In the genomic region with DNA sequence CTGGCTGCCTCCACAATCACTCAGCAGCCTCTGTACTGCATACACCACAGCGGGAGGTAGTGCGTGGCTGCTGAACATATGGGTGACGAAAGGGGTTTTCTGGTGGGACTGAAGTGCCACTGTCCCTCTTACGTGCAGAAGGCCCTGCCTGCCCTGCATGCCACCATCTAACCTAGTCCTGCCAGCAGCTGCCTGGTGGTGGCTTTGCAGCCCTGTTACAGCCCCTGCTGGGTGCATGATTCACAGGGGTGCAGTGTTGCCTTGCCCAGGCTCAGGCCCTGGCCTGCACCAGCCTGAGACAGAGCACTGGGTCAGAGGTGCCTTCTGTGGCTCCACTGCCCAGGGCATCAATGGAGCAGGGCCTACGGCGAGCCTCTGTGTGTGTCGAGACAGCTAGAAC, we compare ENCODE assay signal across 17 cellular contexts. TPM values are rescaled to one million over a fixed set of nuclear protein-coding genes. Genes with fewer than 3 reads are reported as not detected.
DNase-seq lines count a peak whose midpoint lies in the region; ATAC-seq and TF ChIP-seq lines count a peak whose summit lies in the region.
"Had no signal": no experiment of that assay in that cellular context is flagged by ENCODE, and none has a peak within 500 bp of the region (broad histone marks: within the 10 kb centered on the region; RNA-seq: fewer than 3 reads in every experiment).

No MANE protein-coding gene starts in this region.

- H2AFZ ChIP-seq in Loucy (ENCODE audit: low read length): no peak overlapping the region

- H4K20me1 ChIP-seq in Loucy (ENCODE audit: insufficient read depth, low read length, poor library complexity, severe bottlenecking): no peaks in the 10 kb centered on the region

- no peak for TF ChIP-seq POLR2A in Peyer's patch (IDR thresholded peaks at IDR 0.05)

- peaks cover 53% of the 10 kb centered on the region for H3K4me1 Mint-ChIP-seq in activated naive CD8-positive, alpha-beta T cell treated with anti-CD3 and anti-CD28 coated beads, Interleukin-2, amount 50 U/mL, for 24 hours
- peaks cover 76% of the 10 kb centered on the region for H3K4me1 Mint-ChIP-seq in nephron progenitor cell

- H3K27me3 Mint-ChIP-seq in activated naive CD8-positive, alpha-beta T cell treated with anti-CD3 and anti-CD28 coated beads, Interleukin-2, amount 50 U/mL, for 24 hours: no peaks in the 10 kb centered on the region
- no peaks in the 10 kb centered on the region for H3K27me3 Mint-ChIP-seq in nephron progenitor cell (ENCODE audit: low read depth, poor library complexity)
- H3K27me3 Mint-ChIP-seq: central memory CD8-positive, alpha-beta T cell; naive thymus-derived CD4-positive, alpha-beta T cell had no signal

- TF ChIP-seq CTCF in GM12865 (IDR thresholded peaks at IDR 0.05; ENCODE audit: insufficient read depth, low read depth, low read length, missing control alignments): no peak
- TF ChIP-seq CTCF in Loucy (conservative IDR thresholded peaks at IDR 0.05; ENCODE audit: low read length): no peak
- no peak for TF ChIP-seq CTCF in nephron progenitor cell (IDR thresholded peaks at IDR 0.05)
- no peak for TF ChIP-seq CTCF in Peyer's patch (IDR thresholded peaks at IDR 0.05)

- H3K4me2 ChIP-seq in Loucy (ENCODE audit: low read depth, low read length, poor library complexity, severe bottlenecking): peak overlapping the region; percentile 11

- H3K9me3 ChIP-seq in Loucy (ENCODE audit: insufficient read depth, low read depth, low read length): no peaks in the 10 kb centered on the region
- H3K9me3 ChIP-seq in Peyer's patch: no peaks in the 10 kb centered on the region
- H3K9me3 ChIP-seq: uterus had no signal

- peak; percentile 29 for ATAC-seq in activated naive CD8-positive, alpha-beta T cell treated with anti-CD3 and anti-CD28 coated beads, Interleukin-2, amount 50 U/mL, for 24 hours
- no peak for ATAC-seq in HG03097 (IDR thresholded peaks at IDR 0.05; ENCODE audit: low FRiP score, unreplicated experiment)
- ATAC-seq: naive thymus-derived CD4-positive, alpha-beta T cell had no signal

- H3K36me3 ChIP-seq in Loucy (ENCODE audit: insufficient read depth, low read length) (no peaks in the 10 kb centered on the region), Peyer's patch (no peaks in the 10 kb centered on the region)
- H3K36me3 ChIP-seq: uterus had no signal

- H3K27me3 ChIP-seq in Loucy (ENCODE audit: insufficient read depth, low read length, poor library complexity, severe bottlenecking) (no peaks in the 10 kb centered on the region), Peyer's patch (no peaks in the 10 kb centered on the region)
- H3K27me3 ChIP-seq: uterus had no signal

- H3K9me3 Mint-ChIP-seq in activated naive CD8-positive, alpha-beta T cell treated with anti-CD3 and anti-CD28 coated beads, Interleukin-2, amount 50 U/mL, for 24 hours: no peaks in the 10 kb centered on the region
- H3K9me3 Mint-ChIP-seq in nephron progenitor cell: peaks cover 14% of the 10 kb centered on the region
- H3K9me3 Mint-ChIP-seq: activated naive CD4-positive, alpha-beta T cell treated with anti-CD3 and anti-CD28 coated beads, Interleukin-2, amount 50 U/mL, for 72 hours; central memory CD8-positive, alpha-beta T cell; naive thymus-derived CD4-positive, alpha-beta T cell had no signal

- no peak overlapping the region for H3K4me3 Mint-ChIP-seq in activated naive CD8-positive, alpha-beta T cell treated with anti-CD3 and anti-CD28 coated beads, Interleukin-2, amount 50 U/mL, for 24 hours
- no peak overlapping the region for H3K4me3 Mint-ChIP-seq in nephron progenitor cell
- H3K4me3 Mint-ChIP-seq: central memory CD8-positive, alpha-beta T cell; naive thymus-derived CD4-positive, alpha-beta T cell had no signal

- peak overlapping the region; percentile 48 for H3K9ac ChIP-seq in Loucy (ENCODE audit: low read depth, low read length, poor library complexity, severe bottlenecking)

- H3K27ac ChIP-seq in Peyer's patch: peak overlapping the region in 2 of 4 donors; percentile 59 to 85
- H3K27ac ChIP-seq: uterus had no signal

- peaks cover 7% of the 10 kb centered on the region; the same call in 1 of the 2 replicates for H3F3A ChIP-seq in Loucy (ENCODE audit: low read depth)

- no peaks in the 10 kb centered on the region for H3K79me2 ChIP-seq in Loucy (ENCODE audit: insufficient read depth, low read length)

- peak overlapping the region; percentile 15 for H3K27ac Mint-ChIP-seq in activated naive CD8-positive, alpha-beta T cell treated with anti-CD3 and anti-CD28 coated beads, Interleukin-2, amount 50 U/mL, for 24 hours
- H3K27ac Mint-ChIP-seq in nephron progenitor cell: peak overlapping the region; percentile 49
- H3K27ac Mint-ChIP-seq: naive thymus-derived CD4-positive, alpha-beta T cell had no signal

- H3K36me3 Mint-ChIP-seq in activated naive CD8-positive, alpha-beta T cell treated with anti-CD3 and anti-CD28 coated beads, Interleukin-2, amount 50 U/mL, for 24 hours (ENCODE audit: low read depth): no peaks in the 10 kb centered on the region
- peaks cover 7% of the 10 kb centered on the region for H3K36me3 Mint-ChIP-seq in nephron progenitor cell (ENCODE audit: low read depth)
- H3K36me3 Mint-ChIP-seq: activated naive CD4-positive, alpha-beta T cell treated with anti-CD3 and anti-CD28 coated beads, Interleukin-2, amount 50 U/mL, for 72 hours; naive thymus-derived CD4-positive, alpha-beta T cell had no signal

- H3K9me2 ChIP-seq in Loucy (replicated peaks; ENCODE audit: low read depth, low read length): no peaks in the 10 kb centered on the region

- H3K4me3 ChIP-seq in GM12865 (ENCODE audit: low read depth, low read length): peak overlapping the region; percentile 1; the same call in 1 of the 2 replicates
- H3K4me3 ChIP-seq in Loucy (ENCODE audit: low read length, poor library complexity, severe bottlenecking): no peak overlapping the region
- no peak overlapping the region for H3K4me3 ChIP-seq in Peyer's patch
- H3K4me3 ChIP-seq: uterus had no signal

- peaks cover 66% of the 10 kb centered on the region for H3K4me1 ChIP-seq in Loucy (ENCODE audit: insufficient read depth, low read length, poor library complexity, severe bottlenecking)
- peaks cover 0 to 64% (median 38%) of the 10 kb centered on the region in 4 donors for H3K4me1 ChIP-seq in Peyer's patch

- DNase-seq in GM12865 (ENCODE audit: low read depth): peak; percentile 44
- DNase-seq in activated naive CD8-positive, alpha-beta T cell treated with anti-CD3 and anti-CD28 coated beads, Interleukin-2, amount 50 U/mL, for 24 hours: no peak
- DNase-seq in nephron progenitor cell: no peak
- no peak for DNase-seq in Peyer's patch
- no peak for DNase-seq in putamen (ENCODE audit: low spot score)
- DNase-seq in midbrain (lab: John Stamatoyannopoulos, UW): no peak
- DNase-seq: DMS53; hippocampal formation; naive thymus-derived CD4-positive, alpha-beta T cell; NCI-H1436; NCI-H446 treated with DMSO at 0.1 percent for 48 hours; T-helper 9 cell had no signal

RNA-seq across cellular contexts. Expression of gene SYPL1, which starts 50.1 kb away (rescaled TPM):
- total RNA-seq in Peyer's patch: 10 to 100 TPM; 45.2 to 77.6 (median 53.3) TPM
